In the genomic region with DNA sequence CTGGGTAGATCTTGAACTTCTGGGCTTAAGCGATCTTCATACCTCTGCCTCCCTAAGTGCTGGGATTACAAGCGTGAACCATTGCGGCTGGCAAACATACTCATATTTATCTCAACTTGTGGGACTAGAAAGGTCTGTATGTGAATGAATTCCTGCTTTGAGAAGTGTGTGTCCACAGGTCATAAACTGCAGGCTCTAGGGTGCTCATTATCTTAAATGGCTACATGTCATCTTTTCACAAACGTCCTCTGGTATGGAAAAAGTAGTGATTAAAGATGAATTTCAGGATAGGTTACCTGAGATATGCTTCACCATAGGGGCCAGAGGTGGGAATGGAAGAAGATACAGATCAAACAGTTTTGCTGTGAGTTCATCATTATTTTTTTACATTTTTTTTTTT, we compare ENCODE assay signal across 29 cellular contexts. TPM values are rescaled to one million over a fixed set of nuclear protein-coding genes. Genes with fewer than 3 reads are reported as not detected.
"Had no signal": no experiment of that assay in that cellular context is flagged by ENCODE, and none has a peak within 500 bp of the region (broad histone marks: within the 10 kb centered on the region; RNA-seq: fewer than 3 reads in every experiment).

No MANE protein-coding gene starts in this region.

- H3K4me1 ChIP-seq: esophagus muscularis mucosa, gastroesophageal sphincter, heart left ventricle, heart right ventricle had no signal

- H3K27ac ChIP-seq: colonic mucosa, coronary artery, dorsolateral prefrontal cortex, epithelial cell of prostate, esophagus muscularis mucosa, esophagus squamous epithelium, foreskin keratinocyte, gastrocnemius medialis, gastroesophageal sphincter, heart left ventricle, heart right ventricle had no signal

- FAIRE-seq: colon, endometrium, endothelial cell of umbilical vein, frontal cortex had no signal

- H3K9me3 ChIP-seq: colonic mucosa, esophagus muscularis mucosa, esophagus squamous epithelium, gastrocnemius medialis, gastroesophageal sphincter, heart left ventricle, heart right ventricle had no signal

- H3K27me3 ChIP-seq: colonic mucosa, dorsolateral prefrontal cortex, gastrocnemius medialis had no signal

- H3K4me3 ChIP-seq: colonic mucosa, coronary artery, dorsolateral prefrontal cortex, esophagus muscularis mucosa, esophagus squamous epithelium, gastrocnemius medialis, gastroesophageal sphincter, heart left ventricle, heart right ventricle had no signal

- H3K36me3 ChIP-seq: colonic mucosa, esophagus muscularis mucosa, esophagus squamous epithelium, gastrocnemius medialis, gastroesophageal sphincter, heart left ventricle, heart right ventricle had no signal

- DNase-seq: colonic mucosa; cortex of kidney; dermis blood vessel endothelial cell; effector CD4-positive, alpha-beta T cell; effector CD8-positive, alpha-beta T cell; effector memory CD4-positive, alpha-beta T cell; effector memory CD8-positive, alpha-beta T cell; endodermal cell; erythroblast; esophagus squamous epithelium; foreskin fibroblast; foreskin melanocyte; gastrocnemius medialis; glutamatergic neuron; head of caudate nucleus; heart left ventricle; heart right ventricle had no signal

- ATAC-seq: effector memory CD8-positive, alpha-beta T cell; esophagus mucosa; gastrocnemius medialis; gastroesophageal sphincter; heart left ventricle; heart right ventricle had no signal

RNA-seq across cellular contexts. Expression of a gene that starts 52.2 kb away (rescaled TPM):
- total RNA-seq: fibroblast of villous mesenchyme, foreskin keratinocyte had no signal
- polyA plus RNA-seq: foreskin keratinocyte had no signal
